ENCODE assay signal across 17 cellular contexts in genomic region chr1:12126781-12127180, GRCh38. TPM values are rescaled to one million over a fixed set of nuclear protein-coding genes. Genes with fewer than 3 reads are reported as not detected.
DNase-seq lines count a peak whose midpoint lies in the region; ATAC-seq, FAIRE-seq and TF ChIP-seq lines count a peak whose summit lies in the region.
"Had no signal": no experiment of that assay in that cellular context is flagged by ENCODE, and none has a peak within 500 bp of the region (broad histone marks: within the 10 kb centered on the region; RNA-seq: fewer than 3 reads in every experiment).

No MANE protein-coding gene starts in this region.

- POLR2A ChIA-PET in activated CD4-positive, alpha-beta memory T cell treated with anti-CD3 and anti-CD28 coated beads, Interleukin-2, amount 10 ng/mL, durations not matched to agents 7 days and 5 days (lab: Charles Lee), result interaction anchor here (1.5 to 5.5 kb wide), 6 partner anchors 35 to 112 kb away, joined by 4 to 57 read pairs (median 26); partner anchors contain the start of gene TNFRSF1B

- no peak for FAIRE-seq in urothelium cell line (lab: Jason Lieb, UNC)
- FAIRE-seq: bronchial epithelial cell, H54 had no signal

- no peaks in the 10 kb centered on the region for H3K36me3 Mint-ChIP-seq in natural killer cell treated with Interleukin-12 subunit alpha and Interleukin-12 subunit beta and Interleukin-15 and Interleukin-18, amount 100 ng/mL, for 72 hours
- no peaks in the 10 kb centered on the region for H3K36me3 Mint-ChIP-seq in natural killer cell
- peaks cover 27% of the 10 kb centered on the region for H3K36me3 Mint-ChIP-seq in activated CD4-positive, alpha-beta memory T cell treated with anti-CD3 and anti-CD28 coated beads, Interleukin-2, amount 10 ng/mL, durations not matched to agents 7 days and 5 days (ENCODE audit: low read depth)
- H3K36me3 Mint-ChIP-seq in neural progenitor cell, result no peaks in the 10 kb centered on the region

- intact Hi-C loops in natural killer cell (cut with micrococcal nuclease), result no loop called here

- no peaks in the 10 kb centered on the region for H3K27me3 Mint-ChIP-seq in natural killer cell treated with Interleukin-12 subunit alpha and Interleukin-12 subunit beta and Interleukin-15 and Interleukin-18, amount 100 ng/mL, for 72 hours
- peaks cover 0 to 3% of the 10 kb centered on the region in 2 donors for H3K27me3 Mint-ChIP-seq in natural killer cell (ENCODE audit: low read depth in 2 of 2)
- no peaks in the 10 kb centered on the region for H3K27me3 Mint-ChIP-seq in activated CD4-positive, alpha-beta memory T cell treated with anti-CD3 and anti-CD28 coated beads, Interleukin-2, amount 10 ng/mL, durations not matched to agents 7 days and 5 days
- peaks cover 2% of the 10 kb centered on the region for H3K27me3 Mint-ChIP-seq in neural progenitor cell (ENCODE audit: insufficient read depth, low read depth)

- H3K27ac ChIP-seq in neural progenitor cell, result no peak overlapping the region
- H3K27ac ChIP-seq in suprapubic skin, result no peak overlapping the region
- H3K27ac ChIP-seq: colonic mucosa had no signal

- H3K27me3 ChIP-seq in neural progenitor cell (no peaks in the 10 kb centered on the region), suprapubic skin (peaks cover 8% of the 10 kb centered on the region)
- H3K27me3 ChIP-seq: colonic mucosa had no signal

- no peaks in the 10 kb centered on the region for H3K9me3 Mint-ChIP-seq in natural killer cell treated with Interleukin-12 subunit alpha and Interleukin-12 subunit beta and Interleukin-15 and Interleukin-18, amount 100 ng/mL, for 72 hours
- H3K9me3 Mint-ChIP-seq in natural killer cell (no peaks in the 10 kb centered on the region), neural progenitor cell (no peaks in the 10 kb centered on the region)
- no peaks in the 10 kb centered on the region for H3K9me3 Mint-ChIP-seq in activated CD4-positive, alpha-beta memory T cell treated with anti-CD3 and anti-CD28 coated beads, Interleukin-2, amount 10 ng/mL, durations not matched to agents 7 days and 5 days

- CTCF ChIA-PET in activated CD4-positive, alpha-beta memory T cell treated with anti-CD3 and anti-CD28 coated beads, Interleukin-2, amount 10 ng/mL, durations not matched to agents 7 days and 5 days (lab: Charles Lee), result interaction anchor here (1.3 to 7.4 kb wide), 5 partner anchors 11 to 79 kb away, joined by 4 to 172 read pairs (median 18); partner anchors contain the start of gene TNFRSF1B

- H3K4me3 Mint-ChIP-seq in natural killer cell treated with Interleukin-12 subunit alpha and Interleukin-12 subunit beta and Interleukin-15 and Interleukin-18, amount 100 ng/mL, for 72 hours, result no peak overlapping the region
- H3K4me3 Mint-ChIP-seq in natural killer cell (no peak overlapping the region), neural progenitor cell (no peak overlapping the region)
- H3K4me3 Mint-ChIP-seq in activated CD4-positive, alpha-beta memory T cell treated with anti-CD3 and anti-CD28 coated beads, Interleukin-2, amount 10 ng/mL, durations not matched to agents 7 days and 5 days, result no peak overlapping the region

- H3F3A ChIP-seq in neural progenitor cell (ENCODE audit: low read depth), result no peaks in the 10 kb centered on the region

- H3K4me1 ChIP-seq in neural progenitor cell (no peaks in the 10 kb centered on the region), suprapubic skin (peaks cover 12% of the 10 kb centered on the region)
- H3K4me1 ChIP-seq: colonic mucosa had no signal

- WGBS in suprapubic skin, result 82% methylated on average over 9 of the region's 9 CpGs

- no peaks in the 10 kb centered on the region for H3K36me3 ChIP-seq in neural progenitor cell
- H3K36me3 ChIP-seq in suprapubic skin, result no peaks in the 10 kb centered on the region
- H3K36me3 ChIP-seq: colonic mucosa had no signal

- H3K79me2 ChIP-seq in neural progenitor cell (ENCODE audit: low read depth), result no peaks in the 10 kb centered on the region

- no peak overlapping the region for H3K9ac ChIP-seq in neural progenitor cell

- H3K9me3 ChIP-seq in neural progenitor cell (ENCODE audit: low read depth) (no peaks in the 10 kb centered on the region), suprapubic skin (no peaks in the 10 kb centered on the region)
- H3K9me3 ChIP-seq: colonic mucosa had no signal

- no peak overlapping the region for H3K4me2 ChIP-seq in neural progenitor cell

- TF ChIP-seq CTCF in natural killer cell (IDR thresholded peaks at IDR 0.05) (no peak), neural progenitor cell (IDR thresholded peaks at IDR 0.05) (no peak), suprapubic skin (IDR thresholded peaks at IDR 0.05) (no peak)

- H3K4me3 ChIP-seq in neural progenitor cell, result no peak overlapping the region
- H3K4me3 ChIP-seq in suprapubic skin, result no peak overlapping the region
- H3K4me3 ChIP-seq: colonic mucosa had no signal

- ATAC-seq in natural killer cell treated with Interleukin-12 subunit alpha and Interleukin-12 subunit beta and Interleukin-15 and Interleukin-18, amount 100 ng/mL, for 72 hours, result no peak
- no peak for ATAC-seq in natural killer cell
- ATAC-seq: PC-3 had no signal

- peak overlapping the region; percentile 14 to 78 for H3K27ac Mint-ChIP-seq in natural killer cell treated with Interleukin-12 subunit alpha and Interleukin-12 subunit beta and Interleukin-15 and Interleukin-18, amount 100 ng/mL, for 72 hours
- peak overlapping the region in 1 of 2 donors; percentile 63 for H3K27ac Mint-ChIP-seq in natural killer cell
- peak overlapping the region; percentile 80 for H3K27ac Mint-ChIP-seq in activated CD4-positive, alpha-beta memory T cell treated with anti-CD3 and anti-CD28 coated beads, Interleukin-2, amount 10 ng/mL, durations not matched to agents 7 days and 5 days
- H3K27ac Mint-ChIP-seq in neural progenitor cell, result peak overlapping the region; percentile 60

- no peaks in the 10 kb centered on the region for H4K20me1 ChIP-seq in neural progenitor cell (ENCODE audit: low read depth)

- peak; percentile 44 for DNase-seq in natural killer cell treated with Interleukin-12 subunit alpha and Interleukin-12 subunit beta and Interleukin-15 and Interleukin-18, amount 100 ng/mL, for 72 hours (ENCODE audit: low spot score)
- no peak for DNase-seq in natural killer cell
- no peak for DNase-seq in activated CD4-positive, alpha-beta memory T cell treated with anti-CD3 and anti-CD28 coated beads, Interleukin-2, amount 10 ng/mL, durations not matched to agents 7 days and 5 days
- no peak for DNase-seq in neural progenitor cell (ENCODE audit: low spot score)
- DNase-seq in activated effector memory CD4-positive, alpha-beta T cell treated with Interleukin-2 at 50 U/mL for 16 hours, result no peak
- no peak for DNase-seq in suprapubic skin (ENCODE audit: low spot score in 2 of 2)
- no peak for DNase-seq in urothelium cell line (ENCODE audit: low spot score)
- DNase-seq: colonic mucosa, DMS53, GF-D8, NCI-H1105, NCI-H2029 treated with DMSO at 0.1 percent for 48 hours, PC-3, SHP77, SW 1271 had no signal

- no peak for TF ChIP-seq EP300 in suprapubic skin (IDR thresholded peaks at IDR 0.05)

- H2AFZ ChIP-seq in neural progenitor cell (replicated peaks), result no peak overlapping the region

- TF ChIP-seq POLR2A in suprapubic skin (IDR thresholded peaks at IDR 0.05), result no peak

- peaks cover 18 to 24% of the 10 kb centered on the region in 2 donors for H3K4me1 Mint-ChIP-seq in natural killer cell treated with Interleukin-12 subunit alpha and Interleukin-12 subunit beta and Interleukin-15 and Interleukin-18, amount 100 ng/mL, for 72 hours (ENCODE audit: low read depth in 2 of 2)
- H3K4me1 Mint-ChIP-seq in natural killer cell (peaks cover 16 to 25% of the 10 kb centered on the region in 2 donors), neural progenitor cell (peaks cover 10% of the 10 kb centered on the region)
- peaks cover 33% of the 10 kb centered on the region for H3K4me1 Mint-ChIP-seq in activated CD4-positive, alpha-beta memory T cell treated with anti-CD3 and anti-CD28 coated beads, Interleukin-2, amount 10 ng/mL, durations not matched to agents 7 days and 5 days

RNA-seq across cellular contexts. Expression of gene TNFRSF1B, which starts 40.0 kb away (rescaled TPM):
- 100 to 1,000 TPM; 452 to 479 TPM for total RNA-seq in natural killer cell treated with Interleukin-12 subunit alpha and Interleukin-12 subunit beta and Interleukin-15 and Interleukin-18, amount 100 ng/mL, for 72 hours
- 100 to 1,000 TPM; 152 to 173 (median 172) TPM for total RNA-seq in natural killer cell
- 100 to 1,000 TPM; 434 to 447 TPM for total RNA-seq in activated CD4-positive, alpha-beta memory T cell treated with anti-CD3 and anti-CD28 coated beads, Interleukin-2, amount 10 ng/mL, durations not matched to agents 7 days and 5 days
- total RNA-seq in neural progenitor cell (ENCODE audit: low replicate concordance), result 0.04 and 0.22 TPM in 2 replicates
- total RNA-seq in suprapubic skin, result 10 to 100 TPM in 2 of 4 donors, 1 to 10 TPM in 2; 6.3 to 35.2 (median 11.9) TPM
